Comparison of ENCODE assay signal across 8 cellular contexts in genomic region chr10:29811751-29812427, GRCh38.
DNase-seq lines count a peak whose midpoint lies in the region; ATAC-seq lines count a peak whose summit lies in the region.

No MANE protein-coding gene starts in this region.

- H3K9me3 Mint-ChIP-seq in activated naive CD8-positive, alpha-beta T cell treated with anti-CD3 and anti-CD28 coated beads, Interleukin-2, amount 50 U/mL, for 24 hours, result no peaks in the 10 kb centered on the region

- H3K79me2 ChIP-seq in ACC112 (ENCODE audit: control insufficient read depth, insufficient read depth, low read length, unreplicated experiment), result no peaks in the 10 kb centered on the region

- H3K4me1 ChIP-seq in ACC112 (ENCODE audit: control insufficient read depth, insufficient read depth, low read length, unreplicated experiment), result peaks cover 24% of the 10 kb centered on the region

- peak overlapping the region; percentile 81 for H3K27ac ChIP-seq in ACC112 (ENCODE audit: low read depth, low read length)

- H3K4me1 Mint-ChIP-seq in activated naive CD8-positive, alpha-beta T cell treated with anti-CD3 and anti-CD28 coated beads, Interleukin-2, amount 50 U/mL, for 24 hours, result peaks cover 25% of the 10 kb centered on the region

- peak; percentile 72 for ATAC-seq in activated naive CD8-positive, alpha-beta T cell treated with anti-CD3 and anti-CD28 coated beads, Interleukin-2, amount 50 U/mL, for 24 hours
- peak; percentile 94 for ATAC-seq in left ventricle myocardium superior
- no peak for ATAC-seq in GM21390 (IDR thresholded peaks at IDR 0.05; ENCODE audit: unreplicated experiment)
- no peak for ATAC-seq in HG03571 (IDR thresholded peaks at IDR 0.05; ENCODE audit: unreplicated experiment)
- ATAC-seq in GM19035 (IDR thresholded peaks at IDR 0.05; ENCODE audit: unreplicated experiment), result no peak

- H3K36me3 ChIP-seq in ACC112 (ENCODE audit: insufficient read depth, low read length), result no peaks in the 10 kb centered on the region

- no peaks in the 10 kb centered on the region for H3K36me3 Mint-ChIP-seq in activated naive CD8-positive, alpha-beta T cell treated with anti-CD3 and anti-CD28 coated beads, Interleukin-2, amount 50 U/mL, for 24 hours (ENCODE audit: low read depth)

- H3K4me3 ChIP-seq in ACC112 (ENCODE audit: low read depth, low read length), result peak overlapping the region; percentile 18; the same call in 1 of the 2 replicates

- H3K27me3 ChIP-seq in ACC112 (ENCODE audit: insufficient read depth, low read length), result no peaks in the 10 kb centered on the region

- DNase-seq in HS-5 (ENCODE audit: low read depth) (peak; percentile 32), left ventricle myocardium superior (no peak)
- DNase-seq in activated naive CD8-positive, alpha-beta T cell treated with anti-CD3 and anti-CD28 coated beads, Interleukin-2, amount 50 U/mL, for 24 hours, result peak; percentile 2
- DNase-seq in stimulated activated CD4-positive, alpha-beta T cell treated with anti-CD3 and anti-CD28 coated beads, Interleukin-4, amount 100 ng/mL, for 24 hours, result peak; percentile 4

- intact Hi-C loops in left ventricle myocardium superior (cut with micrococcal nuclease), result no loop called here

- H2AFZ ChIP-seq in ACC112 (ENCODE audit: low read length, unreplicated experiment), result peak overlapping the region; percentile 55

- H3K4me3 Mint-ChIP-seq in activated naive CD8-positive, alpha-beta T cell treated with anti-CD3 and anti-CD28 coated beads, Interleukin-2, amount 50 U/mL, for 24 hours, result no peak overlapping the region

- peak overlapping the region; percentile 39 for H3K27ac Mint-ChIP-seq in activated naive CD8-positive, alpha-beta T cell treated with anti-CD3 and anti-CD28 coated beads, Interleukin-2, amount 50 U/mL, for 24 hours

- H3K27me3 Mint-ChIP-seq in activated naive CD8-positive, alpha-beta T cell treated with anti-CD3 and anti-CD28 coated beads, Interleukin-2, amount 50 U/mL, for 24 hours, result peaks cover 15% of the 10 kb centered on the region

Comparison
In these comparisons a context has a peak if more than half of its experiments do, and no peak if none do; other contexts are left out.
1. ATAC-seq: peak in activated naive CD8-positive, alpha-beta T cell treated with anti-CD3 and anti-CD28 coated beads, Interleukin-2, amount 50 U/mL, for 24 hours (single experiment) and left ventricle myocardium superior (single experiment); none in GM21390 (single experiment), HG03571 (single experiment) and GM19035 (single experiment).